In genomic region chr4:165221999-165222994, GRCh38 we compare ENCODE assay signal across 1 cellular context.
TF ChIP-seq lines count a peak whose summit lies in the region.

No MANE protein-coding gene starts in this region.

TF ChIP-seq in liver, 16 proteins besides CTCF, POLR2A, EP300 and RAD21 (continued from another document):
- TF ChIP-seq SP1 (IDR thresholded peaks at IDR 0.05), result peak; percentile 71
- TF ChIP-seq JUND (IDR thresholded peaks at IDR 0.05), result peak in 1 of 2 donors; percentile 52
- peak; percentile 61 for TF ChIP-seq NR2F2 (IDR thresholded peaks at IDR 0.05)
- TF ChIP-seq EGR1 (IDR thresholded peaks at IDR 0.05; ENCODE audit: low read depth in 2 of 2), result peak in 1 of 2 donors; percentile 48
- TF ChIP-seq YY1 (IDR thresholded peaks at IDR 0.05), result peak; percentile 48
- peak; percentile 36 to 39 for TF ChIP-seq GABPA (IDR thresholded peaks at IDR 0.05 in 1 of 2, conservative IDR thresholded peaks at IDR 0.05 in 1 of 2)
- peak; percentile 61 to 72 for TF ChIP-seq RXRA (IDR thresholded peaks at IDR 0.05)
- TF ChIP-seq MAX (IDR thresholded peaks at IDR 0.05), result peak; percentile 67
- TF ChIP-seq HNF4A (conservative IDR thresholded peaks at IDR 0.05), result peak; percentile 57 to 69
